In the genomic region with DNA sequence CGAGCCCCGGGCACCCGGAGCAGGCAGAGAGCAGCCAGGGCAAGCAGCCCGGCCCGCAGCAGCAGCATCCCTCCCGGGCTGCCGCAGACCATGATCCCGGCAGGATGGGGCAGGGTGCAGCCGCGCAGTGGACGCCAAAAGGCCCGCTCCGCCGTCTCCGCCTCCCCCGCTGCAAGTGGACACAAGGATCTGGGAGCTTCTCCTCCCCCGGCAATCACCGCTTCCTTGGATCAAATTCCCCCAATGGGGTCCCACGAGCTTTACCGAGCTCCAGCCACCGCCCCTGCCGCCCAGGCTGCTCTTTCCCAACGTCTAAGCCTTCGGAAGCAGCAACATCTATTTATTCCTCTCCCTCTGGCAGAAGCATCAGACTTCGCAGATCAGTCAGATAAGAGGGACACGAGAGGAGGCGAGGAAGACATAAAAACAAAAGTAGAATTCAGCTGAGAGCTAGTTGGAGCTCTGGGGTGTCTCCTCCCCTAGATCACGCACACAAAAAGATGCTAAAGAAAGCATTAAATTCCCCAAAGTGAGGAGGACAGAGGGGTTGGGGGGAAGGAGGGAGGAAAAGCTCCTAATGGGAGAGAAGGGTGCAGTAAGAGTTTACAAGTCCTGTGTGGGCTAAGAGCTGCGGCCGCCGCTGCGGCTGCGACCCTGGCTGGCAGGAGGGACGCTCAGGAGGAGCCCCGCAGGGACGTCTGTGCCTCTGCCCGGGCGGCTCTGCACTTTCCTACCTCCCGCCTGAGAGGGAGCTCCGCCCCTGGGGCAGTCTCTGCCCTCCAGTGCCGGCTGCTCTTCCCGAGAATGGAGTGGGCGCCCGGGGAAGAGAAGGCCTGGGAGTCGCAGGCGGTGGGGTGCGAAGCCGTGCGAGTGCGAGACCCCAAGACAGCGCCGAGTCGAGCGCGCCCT, we compare ENCODE assay signal across 1 cellular context.
TF ChIP-seq lines count a peak whose summit lies in the region.

FRZB (minus strand) TSS at position 177 of the 909 bp plus-strand sequence; CDS start at position 92, 85 bp downstream.

TF ChIP-seq in HEK293, 187 proteins besides CTCF, POLR2A, EP300 and RAD21 (continued from another document):
- TF ChIP-seq, protein P1, sequence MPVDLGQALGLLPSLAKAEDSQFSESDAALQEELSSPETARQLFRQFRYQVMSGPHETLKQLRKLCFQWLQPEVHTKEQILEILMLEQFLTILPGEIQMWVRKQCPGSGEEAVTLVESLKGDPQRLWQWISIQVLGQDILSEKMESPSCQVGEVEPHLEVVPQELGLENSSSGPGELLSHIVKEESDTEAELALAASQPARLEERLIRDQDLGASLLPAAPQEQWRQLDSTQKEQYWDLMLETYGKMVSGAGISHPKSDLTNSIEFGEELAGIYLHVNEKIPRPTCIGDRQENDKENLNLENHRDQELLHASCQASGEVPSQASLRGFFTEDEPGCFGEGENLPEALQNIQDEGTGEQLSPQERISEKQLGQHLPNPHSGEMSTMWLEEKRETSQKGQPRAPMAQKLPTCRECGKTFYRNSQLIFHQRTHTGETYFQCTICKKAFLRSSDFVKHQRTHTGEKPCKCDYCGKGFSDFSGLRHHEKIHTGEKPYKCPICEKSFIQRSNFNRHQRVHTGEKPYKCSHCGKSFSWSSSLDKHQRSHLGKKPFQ (tag by site-specific recombination; IDR thresholded peaks at IDR 0.05) = no peak
- TF ChIP-seq ZNF544 (tag by site-specific recombination; IDR thresholded peaks at IDR 0.05) (no peak), ZIC2 (tag by site-specific recombination; IDR thresholded peaks at IDR 0.05) (peak; percentile 58), ZNF660 (tag by site-specific recombination; IDR thresholded peaks at IDR 0.05) (no peak), ZNF558 (tag by site-specific recombination; IDR thresholded peaks at IDR 0.05) (no peak), TCF7L2 (IDR thresholded peaks at IDR 0.05; ENCODE audit: borderline replicate concordance, low read depth, low read length) (no peak)
- TF ChIP-seq, protein P2, sequence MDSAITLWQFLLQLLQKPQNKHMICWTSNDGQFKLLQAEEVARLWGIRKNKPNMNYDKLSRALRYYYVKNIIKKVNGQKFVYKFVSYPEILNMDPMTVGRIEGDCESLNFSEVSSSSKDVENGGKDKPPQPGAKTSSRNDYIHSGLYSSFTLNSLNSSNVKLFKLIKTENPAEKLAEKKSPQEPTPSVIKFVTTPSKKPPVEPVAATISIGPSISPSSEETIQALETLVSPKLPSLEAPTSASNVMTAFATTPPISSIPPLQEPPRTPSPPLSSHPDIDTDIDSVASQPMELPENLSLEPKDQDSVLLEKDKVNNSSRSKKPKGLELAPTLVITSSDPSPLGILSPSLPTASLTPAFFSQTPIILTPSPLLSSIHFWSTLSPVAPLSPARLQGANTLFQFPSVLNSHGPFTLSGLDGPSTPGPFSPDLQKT (IDR thresholded peaks at IDR 0.05; ENCODE audit: borderline replicate concordance, low read depth, low read length) = no peak
